In genomic region chr10:117987242-117987909, GRCh38 we compare ENCODE assay signal across 27 cellular contexts. TPM values are rescaled to one million over a fixed set of nuclear protein-coding genes. Genes with fewer than 3 reads are reported as not detected.
DNase-seq lines count a peak whose midpoint lies in the region; ATAC-seq, FAIRE-seq and TF ChIP-seq lines count a peak whose summit lies in the region.
"Had no signal": no experiment of that assay in that cellular context is flagged by ENCODE, and none has a peak within 500 bp of the region (broad histone marks: within the 10 kb centered on the region; RNA-seq: fewer than 3 reads in every experiment).

No MANE protein-coding gene starts in this region.

- H3K27ac ChIP-seq in HEK293 (ENCODE audit: extremely low read depth, low read depth, low read length) (no peak overlapping the region), RWPE2 (ENCODE audit: poor library complexity, severe bottlenecking) (no peak overlapping the region), small intestine (ENCODE audit: low read depth in 1 of 2, low read length in 1 of 2) (no peak overlapping the region), body of pancreas (no peak overlapping the region)
- H3K27ac ChIP-seq: BLaER1 had no signal

- H3K27ac Mint-ChIP-seq in naive thymus-derived CD8-positive, alpha-beta T cell, result no peak overlapping the region
- H3K27ac Mint-ChIP-seq: CD4-positive, alpha-beta T cell had no signal

- H3K4me3 ChIP-seq in HEK293 (ENCODE audit: low read depth, low read length) (no peak overlapping the region), RWPE2 (ENCODE audit: severe bottlenecking) (no peak overlapping the region), fibroblast of mammary gland (ENCODE audit: control insufficient read depth, low read depth, low read length) (no peak overlapping the region), small intestine (ENCODE audit: low read depth in 1 of 2, low read length in 2 of 2) (no peak overlapping the region), body of pancreas (no peak overlapping the region)
- H3K4me3 ChIP-seq: BLaER1, MG63 had no signal

- TF ChIP-seq CTCF in HEK293 (tag by site-specific recombination; IDR thresholded peaks at IDR 0.05) (no peak), RWPE2 (IDR thresholded peaks at IDR 0.05; ENCODE audit: poor library complexity, severe bottlenecking) (no peak), fibroblast of mammary gland (conservative IDR thresholded peaks at IDR 0.05; ENCODE audit: control insufficient read depth, insufficient read depth, low read depth, low read length) (no peak), body of pancreas (IDR thresholded peaks at IDR 0.05) (no peak)

- H3K4me1 Mint-ChIP-seq in naive thymus-derived CD8-positive, alpha-beta T cell, result no peaks in the 10 kb centered on the region

- TF ChIP-seq POLR2A in body of pancreas (IDR thresholded peaks at IDR 0.05), result no peak

- POLR2A ChIA-PET in HEK293 (lab: Yijun Ruan, JAX), result no interaction called here
- POLR2A ChIA-PET in naive thymus-derived CD8-positive, alpha-beta T cell (lab: Charles Lee), result no interaction called here

- peaks cover 0 to 28% (median 7%) of the 10 kb centered on the region in 3 donors for H3K36me3 Mint-ChIP-seq in naive thymus-derived CD8-positive, alpha-beta T cell

- peaks cover 9 to 54% (median 28%) of the 10 kb centered on the region in 9 donors for H3K9me3 Mint-ChIP-seq in naive thymus-derived CD8-positive, alpha-beta T cell

- no peaks in the 10 kb centered on the region for H3K9me3 ChIP-seq in HEK293 (ENCODE audit: control insufficient read depth, insufficient read depth, low read depth, low read length)
- no peaks in the 10 kb centered on the region for H3K9me3 ChIP-seq in RWPE2 (ENCODE audit: severe bottlenecking)
- no peaks in the 10 kb centered on the region for H3K9me3 ChIP-seq in small intestine (ENCODE audit: control insufficient read depth, low read depth)
- no peaks in the 10 kb centered on the region for H3K9me3 ChIP-seq in body of pancreas
- H3K9me3 ChIP-seq: BLaER1, MG63 had no signal

- peaks cover 0 to 16% (median 3%) of the 10 kb centered on the region in 5 donors for H3K27me3 Mint-ChIP-seq in naive thymus-derived CD8-positive, alpha-beta T cell

- H3K4me1 ChIP-seq in HEK293 (ENCODE audit: control insufficient read depth, insufficient read depth, low read length) (no peaks in the 10 kb centered on the region), RWPE2 (ENCODE audit: insufficient read depth, poor library complexity, severe bottlenecking) (no peaks in the 10 kb centered on the region), small intestine (ENCODE audit: control insufficient read depth in 2 of 2, insufficient read depth in 1 of 2, low read depth in 1 of 2, low read length in 1 of 2) (no peaks in the 10 kb centered on the region), body of pancreas (no peaks in the 10 kb centered on the region)
- H3K4me1 ChIP-seq: BLaER1 had no signal

- no peak overlapping the region for H3K4me3 Mint-ChIP-seq in naive thymus-derived CD8-positive, alpha-beta T cell
- H3K4me3 Mint-ChIP-seq: CD4-positive, alpha-beta T cell had no signal

- peak; percentile 25; the same call in 1 of the 3 replicates for ATAC-seq in RWPE2 (ENCODE audit: low read depth)
- no peak for ATAC-seq in GM18870 (IDR thresholded peaks at IDR 0.05; ENCODE audit: unreplicated experiment)
- ATAC-seq in body of pancreas, result no peak
- no peak for ATAC-seq in naive thymus-derived CD8-positive, alpha-beta T cell
- ATAC-seq: HCT116 had no signal

- no peaks in the 10 kb centered on the region for H3K36me3 ChIP-seq in HEK293 (ENCODE audit: control insufficient read depth in 2 of 2, insufficient read depth in 1 of 2, low read length in 2 of 2)
- H3K36me3 ChIP-seq in RWPE2 (ENCODE audit: low read depth), result no peaks in the 10 kb centered on the region
- H3K36me3 ChIP-seq in small intestine (ENCODE audit: control insufficient read depth in 2 of 2, insufficient read depth in 2 of 2, low read length in 2 of 2), result no peaks in the 10 kb centered on the region
- H3K36me3 ChIP-seq in body of pancreas (replicated peaks in 1 of 2; ENCODE audit: insufficient read depth in 1 of 2, low read depth in 2 of 2), result no peaks in the 10 kb centered on the region
- H3K36me3 ChIP-seq: BLaER1, MG63 had no signal

- DNase-seq in RWPE2 (ENCODE audit: low spot score) (no peak), fibroblast of mammary gland (ENCODE audit: low read depth) (peak; percentile 8), small intestine (no peak), body of pancreas (no peak)
- DNase-seq in naive thymus-derived CD8-positive, alpha-beta T cell, result no peak
- DNase-seq: ACHN; CD4-positive, alpha-beta T cell; COR-L47; DMS79 treated with DMSO at 0.1 percent for 48 hours; Kasumi-1; MG63; NCI-H1048; NCI-H146; NCI-H2081; NCI-H2171; NCI-H345; NCI-H524; NCI-H774; SHP77; SW 1271 had no signal

- FAIRE-seq in small intestine (lab: Jason Lieb, UNC), result peak; percentile 62
- FAIRE-seq: GM12892, GM19239, H1 had no signal

- intact Hi-C loops in body of pancreas (cut with DNase I), result no loop called here

- CTCF ChIA-PET in HEK293 (lab: Yijun Ruan, JAX), result no interaction called here

- no peaks in the 10 kb centered on the region for H3K27me3 ChIP-seq in RWPE2 (ENCODE audit: insufficient read depth, poor library complexity, severe bottlenecking)
- H3K27me3 ChIP-seq in small intestine (ENCODE audit: control insufficient read depth in 2 of 2, insufficient read depth in 2 of 2, low read length in 2 of 2), result no peaks in the 10 kb centered on the region
- no peaks in the 10 kb centered on the region for H3K27me3 ChIP-seq in body of pancreas
- H3K27me3 ChIP-seq: BLaER1, MG63 had no signal

TF ChIP-seq in HEK293, 187 proteins besides CTCF, POLR2A, EP300 and RAD21:
- TF ChIP-seq ZNF629 (tag by site-specific recombination; IDR thresholded peaks at IDR 0.05) (no peak), ZNF423 (tag by site-specific recombination; IDR thresholded peaks at IDR 0.05) (no peak), SETDB1 (IDR thresholded peaks at IDR 0.05; ENCODE audit: insufficient read length, low read length) (peak; percentile 26)

RNA-seq across cellular contexts. Expression of gene RAB11FIP2, which starts 59.4 kb away (rescaled TPM):
- 1 to 10 TPM; 1.6 to 3.4 (median 1.9) TPM for polyA plus RNA-seq in small intestine
- total RNA-seq in body of pancreas, result 10 to 100 TPM; 17.1 to 22.1 TPM
- 10 to 100 TPM; 26.6 TPM for total RNA-seq in naive thymus-derived CD8-positive, alpha-beta T cell
- polyA plus RNA-seq in naive thymus-derived CD8-positive, alpha-beta T cell, result 10 to 100 TPM in 1 of 3 donors, 1 to 10 TPM in 2; 6.9 to 11.3 (median 7.0) TPM
